8 cellular contexts compared by ENCODE assay signal in the genomic region with DNA sequence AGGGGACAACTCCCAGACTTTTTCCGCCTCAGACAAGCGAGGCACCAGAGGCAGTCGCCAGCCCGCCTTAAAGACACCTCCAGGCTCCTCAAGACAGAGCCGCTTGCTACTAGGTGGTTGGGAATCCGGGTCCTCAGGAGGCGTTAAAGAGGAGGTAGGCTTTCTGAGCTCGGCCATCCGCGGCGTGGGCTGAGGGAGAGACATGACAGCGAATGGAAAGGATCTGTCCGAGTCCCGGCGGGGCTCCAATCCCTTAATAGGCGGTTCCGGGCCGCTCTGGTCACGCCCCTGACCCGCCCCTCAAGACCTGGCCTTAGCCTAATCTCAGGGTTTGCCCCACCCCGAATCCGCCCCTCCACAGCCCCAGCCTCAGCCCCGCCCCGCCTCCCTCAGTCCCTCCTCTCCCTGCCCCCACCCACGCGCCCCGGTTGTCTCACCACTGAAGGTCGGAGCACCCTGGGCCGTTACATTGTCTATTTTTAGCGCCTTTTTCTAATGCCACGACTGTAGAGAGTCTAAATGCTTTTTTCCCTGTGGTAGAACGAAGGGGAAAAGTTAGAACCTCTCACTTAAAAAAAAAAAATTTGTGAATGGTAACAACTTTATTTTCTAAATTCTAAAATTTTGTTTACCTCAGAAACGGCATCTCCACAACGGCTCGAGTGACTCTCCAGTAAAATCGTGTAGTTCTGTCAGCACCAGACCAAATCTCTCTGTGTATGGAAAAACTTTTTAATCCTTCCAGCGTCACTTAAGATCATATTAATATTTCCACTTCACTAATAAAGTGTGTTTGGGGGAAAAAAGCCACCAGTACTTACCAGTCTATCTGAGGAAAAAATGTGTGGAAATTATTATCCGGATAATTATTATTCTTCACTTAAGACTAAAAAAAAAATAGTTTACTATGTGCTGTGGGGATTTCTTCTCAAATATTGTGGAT. TPM values are rescaled to one million over a fixed set of nuclear protein-coding genes. Genes with fewer than 3 reads are reported as not detected.
DNase-seq lines count a peak whose midpoint lies in the region; ATAC-seq and TF ChIP-seq lines count a peak whose summit lies in the region.

A gene (minus strand): TSS at position 229 of the 943 bp plus-strand sequence. CDS start 25 bp downstream, at position 204.

- no peaks in the 10 kb centered on the region for H3K36me3 ChIP-seq in HEK293 (ENCODE audit: control insufficient read depth in 2 of 2, insufficient read depth in 1 of 2, low read length in 2 of 2)

- H3K4me3 Mint-ChIP-seq in activated B cell treated with CpG ODN at 0.5 μM for 24 hours (peak within 1 kb of the TSS; percentile 69), glutamatergic neuron (ENCODE audit: unreplicated experiment) (peak within 1 kb of the TSS; percentile 86)

- POLR2A ChIA-PET in HEK293 (lab: Yijun Ruan, JAX): interaction anchor here (1.0 kb wide), 1 partner anchor 22 kb away, joined by 5 read pairs; a partner anchor contains a TSS
- POLR2A ChIA-PET in activated B cell treated with CpG ODN at 0.5 μM for 24 hours (lab: Charles Lee): no interaction called here

- ATAC-seq in activated B cell treated with CpG ODN at 0.5 μM for 24 hours (ENCODE audit: low read depth) (peak; percentile 70), omental fat pad (ENCODE audit: low FRiP score) (peak; percentile 99)

- CTCF ChIA-PET in HEK293 (lab: Yijun Ruan, JAX) (no interaction called here), activated B cell treated with CpG ODN at 0.5 μM for 24 hours (lab: Charles Lee) (no interaction called here)

- H3K4me3 ChIP-seq in HEK293 (ENCODE audit: low read depth, low read length): peak within 1 kb of the TSS; percentile 48

- peak; percentile 13 for DNase-seq in stimulated activated CD4-positive, alpha-beta T cell treated with anti-CD3 and anti-CD28 coated beads, Interleukin-12 subunit alpha, Interleukin-12 subunit beta, amount 100 ng/mL, for 4 hours
- DNase-seq in stimulated activated CD4-positive, alpha-beta T cell treated with anti-CD3 and anti-CD28 coated beads, Interleukin-2, amount 100 ng/mL, for 48 hours: no peak
- peak; percentile 76 for DNase-seq in M059J (ENCODE audit: low read depth)
- peak; percentile 54 for DNase-seq in activated B cell treated with CpG ODN at 0.5 μM for 24 hours
- DNase-seq in glutamatergic neuron: peak; percentile 88
- peak; percentile 83 for DNase-seq in omental fat pad (ENCODE audit: low spot score)
- no peak for DNase-seq in activated gamma-delta T cell treated with Interleukin-2 at 50 U/mL for 16 hours

- H3K27me3 Mint-ChIP-seq in activated B cell treated with CpG ODN at 0.5 μM for 24 hours (peaks cover 28% of the 10 kb centered on the region), glutamatergic neuron (ENCODE audit: unreplicated experiment) (peaks cover 1% of the 10 kb centered on the region)

- TF ChIP-seq CTCF in HEK293 (tag by site-specific recombination; IDR thresholded peaks at IDR 0.05) (no peak), activated B cell treated with CpG ODN at 0.5 μM for 24 hours (IDR thresholded peaks at IDR 0.05) (no peak), glutamatergic neuron (IDR thresholded peaks at IDR 0.05; ENCODE audit: partially characterized antibody, unreplicated experiment) (no peak), omental fat pad (IDR thresholded peaks at IDR 0.05) (no peak)

- H3K4me1 ChIP-seq in HEK293 (ENCODE audit: control insufficient read depth, insufficient read depth, low read length): no peaks in the 10 kb centered on the region

- H3K27ac ChIP-seq in HEK293 (ENCODE audit: extremely low read depth, low read depth, low read length): no peak within 1 kb of the TSS; the same call in 1 of the 2 replicates

- H3K9me3 ChIP-seq in HEK293 (ENCODE audit: control insufficient read depth, insufficient read depth, low read depth, low read length): no peaks in the 10 kb centered on the region

- peaks cover 26% of the 10 kb centered on the region for H3K4me1 Mint-ChIP-seq in activated B cell treated with CpG ODN at 0.5 μM for 24 hours
- peaks cover 4% of the 10 kb centered on the region for H3K4me1 Mint-ChIP-seq in glutamatergic neuron (ENCODE audit: low read depth, unreplicated experiment)

- H3K9me3 Mint-ChIP-seq in activated B cell treated with CpG ODN at 0.5 μM for 24 hours (no peaks in the 10 kb centered on the region), glutamatergic neuron (ENCODE audit: unreplicated experiment) (peaks cover 10% of the 10 kb centered on the region)

- intact Hi-C loops in activated B cell treated with CpG ODN at 0.5 μM for 24 hours (cut with micrococcal nuclease): loop anchor here (5.0 kb wide), 2 partner anchors 129 to 234 kb away; a partner anchor contains a TSS

- H3K27ac Mint-ChIP-seq in activated B cell treated with CpG ODN at 0.5 μM for 24 hours (peak within 1 kb of the TSS; percentile 80), glutamatergic neuron (ENCODE audit: unreplicated experiment) (peak within 1 kb of the TSS; percentile 84)

- H3K36me3 Mint-ChIP-seq in activated B cell treated with CpG ODN at 0.5 μM for 24 hours (ENCODE audit: low read depth) (no peaks in the 10 kb centered on the region), glutamatergic neuron (ENCODE audit: unreplicated experiment) (no peaks in the 10 kb centered on the region)

TF ChIP-seq in HEK293, 187 proteins besides CTCF, POLR2A, EP300 and RAD21:
- TF ChIP-seq SP3 (tag by site-specific recombination; IDR thresholded peaks at IDR 0.05) (peak; percentile 87), HOXA7 (CRISPR knock-in tag; IDR thresholded peaks at IDR 0.05; ENCODE audit: borderline replicate concordance) (no peak), ZNF248 (tag by site-specific recombination; IDR thresholded peaks at IDR 0.05) (no peak), SP2 (tag by site-specific recombination; IDR thresholded peaks at IDR 0.05) (peak; percentile 82), ZFHX2 (tag by site-specific recombination; conservative IDR thresholded peaks at IDR 0.05) (peak; percentile 34; the same call in 1 of the 2 replicates), ZNF23 (tag by site-specific recombination; IDR thresholded peaks at IDR 0.05; ENCODE audit: borderline replicate concordance) (no peak), ZNF335 (tag by site-specific recombination; conservative IDR thresholded peaks at IDR 0.05) (peak; percentile 74), EGR2 (tag by site-specific recombination; IDR thresholded peaks at IDR 0.05; ENCODE audit: low read depth) (0 out of 2 replicates have a peak, but pooled peaks have one; percentile 6), ZBTB17 (tag by site-specific recombination; IDR thresholded peaks at IDR 0.05) (peak; percentile 96)
- TF ChIP-seq, protein P1, sequence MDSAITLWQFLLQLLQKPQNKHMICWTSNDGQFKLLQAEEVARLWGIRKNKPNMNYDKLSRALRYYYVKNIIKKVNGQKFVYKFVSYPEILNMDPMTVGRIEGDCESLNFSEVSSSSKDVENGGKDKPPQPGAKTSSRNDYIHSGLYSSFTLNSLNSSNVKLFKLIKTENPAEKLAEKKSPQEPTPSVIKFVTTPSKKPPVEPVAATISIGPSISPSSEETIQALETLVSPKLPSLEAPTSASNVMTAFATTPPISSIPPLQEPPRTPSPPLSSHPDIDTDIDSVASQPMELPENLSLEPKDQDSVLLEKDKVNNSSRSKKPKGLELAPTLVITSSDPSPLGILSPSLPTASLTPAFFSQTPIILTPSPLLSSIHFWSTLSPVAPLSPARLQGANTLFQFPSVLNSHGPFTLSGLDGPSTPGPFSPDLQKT (IDR thresholded peaks at IDR 0.05; ENCODE audit: borderline replicate concordance, low read depth, low read length): peak; percentile 99
- TF ChIP-seq, protein P2, sequence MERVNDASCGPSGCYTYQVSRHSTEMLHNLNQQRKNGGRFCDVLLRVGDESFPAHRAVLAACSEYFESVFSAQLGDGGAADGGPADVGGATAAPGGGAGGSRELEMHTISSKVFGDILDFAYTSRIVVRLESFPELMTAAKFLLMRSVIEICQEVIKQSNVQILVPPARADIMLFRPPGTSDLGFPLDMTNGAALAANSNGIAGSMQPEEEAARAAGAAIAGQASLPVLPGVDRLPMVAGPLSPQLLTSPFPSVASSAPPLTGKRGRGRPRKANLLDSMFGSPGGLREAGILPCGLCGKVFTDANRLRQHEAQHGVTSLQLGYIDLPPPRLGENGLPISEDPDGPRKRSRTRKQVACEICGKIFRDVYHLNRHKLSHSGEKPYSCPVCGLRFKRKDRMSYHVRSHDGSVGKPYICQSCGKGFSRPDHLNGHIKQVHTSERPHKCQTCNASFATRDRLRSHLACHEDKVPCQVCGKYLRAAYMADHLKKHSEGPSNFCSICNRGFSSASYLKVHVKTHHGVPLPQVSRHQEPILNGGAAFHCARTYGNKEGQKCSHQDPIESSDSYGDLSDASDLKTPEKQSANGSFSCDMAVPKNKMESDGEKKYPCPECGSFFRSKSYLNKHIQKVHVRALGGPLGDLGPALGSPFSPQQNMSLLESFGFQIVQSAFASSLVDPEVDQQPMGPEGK (tag by site-specific recombination; IDR thresholded peaks at IDR 0.05): 0 out of 2 replicates have a peak, but pooled peaks have one; percentile 24

RNA-seq across cellular contexts. Expression of the gene that starts here (rescaled TPM):
- not detected in 2 replicates for total RNA-seq in M059J (2014; rRNA removed; shearing (Covaris generic))
- total RNA-seq in activated B cell treated with CpG ODN at 0.5 μM for 24 hours (not detected in 2 replicates), glutamatergic neuron (ENCODE audit: unreplicated experiment) (not detected), omental fat pad (not detected)

Comparison
In these comparisons a context has a peak if more than half of its experiments do, and no peak if none do; other contexts are left out.
1. Peak in DNase-seq in M059J; RNA of the gene not detected or under 1 TPM.
2. Peak in DNase-seq and ATAC-seq in activated B cell treated with CpG ODN at 0.5 μM for 24 hours; RNA of the gene not detected or under 1 TPM.
3. Peak in DNase-seq in glutamatergic neuron; RNA of the gene not detected or under 1 TPM.
4. Peak in DNase-seq and ATAC-seq in omental fat pad; RNA of the gene not detected or under 1 TPM.